Comparison of ENCODE assay signal across 8 cellular contexts in genomic region chr20:45095753-45096371, GRCh38. TPM values are rescaled to one million over a fixed set of nuclear protein-coding genes. Genes with fewer than 3 reads are reported as not detected.
DNase-seq lines count a peak whose midpoint lies in the region; ATAC-seq, FAIRE-seq and TF ChIP-seq lines count a peak whose summit lies in the region.

No MANE protein-coding gene starts in this region.

- WGBS in pancreas, 2 donors: 4 to 5% methylated on average over 7 of the region's 7 CpGs

- no peak overlapping the region for H3K4me3 Mint-ChIP-seq in activated T-helper 2 cell treated with anti-CD3 and anti-CD28 coated beads, Interferon-gamma antibody, Interleukin-2, Interleukin-4, amounts not matched to agents 10 μg/mL and 5 μg/mL and 100 μg/mL, durations not matched to agents 14 hours and 24 hours and 36 hours (ENCODE audit: low read depth)

- FAIRE-seq in pancreas (lab: Jason Lieb, UNC): no peak

- H3K4me1 ChIP-seq in Peyer's patch (peaks cover 0 to 11% (median 6%) of the 10 kb centered on the region in 4 donors), pancreas (peaks cover 0 to 4% (median 0%) of the 10 kb centered on the region in 3 donors)

- H3K9me3 Mint-ChIP-seq in activated T-helper 2 cell treated with anti-CD3 and anti-CD28 coated beads, Interferon-gamma antibody, Interleukin-2, Interleukin-4, amounts not matched to agents 10 μg/mL and 5 μg/mL and 100 μg/mL, durations not matched to agents 14 hours and 24 hours and 36 hours: no peaks in the 10 kb centered on the region

- ATAC-seq in pancreas (peak; percentile 47 to 75 (median 66)), GM18511 (IDR thresholded peaks at IDR 0.05; ENCODE audit: unreplicated experiment) (no peak), HG02981 (IDR thresholded peaks at IDR 0.05; ENCODE audit: unreplicated experiment) (no peak)

- TF ChIP-seq CTCF in HL-60 (IDR thresholded peaks at IDR 0.05; ENCODE audit: insufficient read depth, low read length): peak; percentile 79
- TF ChIP-seq CTCF in Peyer's patch (IDR thresholded peaks at IDR 0.05): peak in 5 of 6 experiments; percentile 53 to 77 (median 58)
- peak; percentile 79 for TF ChIP-seq CTCF in fibroblast of villous mesenchyme (IDR thresholded peaks at IDR 0.05; ENCODE audit: insufficient read depth, low read depth, low read length)
- TF ChIP-seq CTCF in pancreas (IDR thresholded peaks at IDR 0.05): peak; percentile 33 to 81 (median 67)

- H3K27me3 Mint-ChIP-seq in activated T-helper 2 cell treated with anti-CD3 and anti-CD28 coated beads, Interferon-gamma antibody, Interleukin-2, Interleukin-4, amounts not matched to agents 10 μg/mL and 5 μg/mL and 100 μg/mL, durations not matched to agents 14 hours and 24 hours and 36 hours (ENCODE audit: low read depth): peaks cover 35% of the 10 kb centered on the region

- H3K27ac ChIP-seq in HL-60 (replicated peaks) (no peak overlapping the region), Peyer's patch (no peak overlapping the region), pancreas (no peak overlapping the region)

- intact Hi-C loops in activated T-helper 2 cell treated with anti-CD3 and anti-CD28 coated beads, Interferon-gamma antibody, Interleukin-2, Interleukin-4, amounts not matched to agents 10 μg/mL and 5 μg/mL and 100 μg/mL, durations not matched to agents 14 hours and 24 hours and 36 hours (cut with micrococcal nuclease): loop anchor here (1.0 to 5.0 kb wide), 3 partner anchors 52 to 196 kb away; partner anchors contain the start of gene PABPC1L
- intact Hi-C loops in pancreas (cut with DNase I): loop anchor here in 1 of 3 donors (10.0 kb wide), 1 partner anchor 91 kb away; no protein-coding TSS in a partner anchor

- H3K36me3 ChIP-seq in Peyer's patch (no peaks in the 10 kb centered on the region), pancreas (no peaks in the 10 kb centered on the region)

- H3K4me3 ChIP-seq in HL-60 (replicated peaks; ENCODE audit: insufficient read depth, low read length) (no peak overlapping the region), Peyer's patch (no peak overlapping the region), fibroblast of villous mesenchyme (ENCODE audit: low read depth, low read length) (no peak overlapping the region), pancreas (no peak overlapping the region)

- H3K27me3 ChIP-seq in HL-60 (ENCODE audit: insufficient read depth, poor library complexity, severe bottlenecking) (peaks cover 13% of the 10 kb centered on the region), Peyer's patch (peaks cover 0 to 24% of the 10 kb centered on the region in 2 donors), pancreas (peaks cover 0 to 14% (median 6%) of the 10 kb centered on the region in 4 donors)

- no peak overlapping the region for H3K27ac Mint-ChIP-seq in activated T-helper 2 cell treated with anti-CD3 and anti-CD28 coated beads, Interferon-gamma antibody, Interleukin-2, Interleukin-4, amounts not matched to agents 10 μg/mL and 5 μg/mL and 100 μg/mL, durations not matched to agents 14 hours and 24 hours and 36 hours

- H3K9me3 ChIP-seq in Peyer's patch (no peaks in the 10 kb centered on the region), pancreas (no peaks in the 10 kb centered on the region)

- no peak for TF ChIP-seq POLR2A in Peyer's patch (IDR thresholded peaks at IDR 0.05)

- peaks cover 3% of the 10 kb centered on the region for H3K36me3 Mint-ChIP-seq in activated T-helper 2 cell treated with anti-CD3 and anti-CD28 coated beads, Interferon-gamma antibody, Interleukin-2, Interleukin-4, amounts not matched to agents 10 μg/mL and 5 μg/mL and 100 μg/mL, durations not matched to agents 14 hours and 24 hours and 36 hours (ENCODE audit: low read depth)

- peaks cover 4% of the 10 kb centered on the region for H3K4me1 Mint-ChIP-seq in activated T-helper 2 cell treated with anti-CD3 and anti-CD28 coated beads, Interferon-gamma antibody, Interleukin-2, Interleukin-4, amounts not matched to agents 10 μg/mL and 5 μg/mL and 100 μg/mL, durations not matched to agents 14 hours and 24 hours and 36 hours (ENCODE audit: low read depth)

- DNase-seq in COLO668 (lab: John Stamatoyannopoulos, UW; ENCODE audit: unreplicated experiment) (peak; percentile 45), HL-60 (ENCODE audit: low read depth in 1 of 2, low spot score in 1 of 2) (peak; percentile 32 to 64), Peyer's patch (peak in 2 of 3 donors; percentile 51 to 77), fibroblast of villous mesenchyme (ENCODE audit: low read depth) (peak; percentile 69), pancreas (peak in 2 of 6 donors; percentile 21 to 60)
- peak; percentile 28 for DNase-seq in activated T-helper 2 cell treated with anti-CD3 and anti-CD28 coated beads, Interferon-gamma antibody, Interleukin-2, Interleukin-4, amounts not matched to agents 10 μg/mL and 5 μg/mL and 100 μg/mL, durations not matched to agents 14 hours and 24 hours and 36 hours (ENCODE audit: low spot score)

RNA-seq across cellular contexts. Expression of gene KCNS1, which starts 5.1 kb away (rescaled TPM):
- total RNA-seq in Peyer's patch (under 1 TPM in 1 of 4 donors, not detected in 3; 0.27 TPM), fibroblast of villous mesenchyme (0.86 and 1.3 TPM in 2 replicates), pancreas (1 to 10 TPM in 1 of 6 donors, under 1 TPM in 4, not detected in 1; 0.04 to 1.3 (median 0.16) TPM)
- total RNA-seq in activated T-helper 2 cell treated with anti-CD3 and anti-CD28 coated beads, Interferon-gamma antibody, Interleukin-2, Interleukin-4, amounts not matched to agents 10 μg/mL and 5 μg/mL and 100 μg/mL, durations not matched to agents 14 hours and 24 hours and 36 hours: 0.18 and 0.21 TPM in 2 replicates
- polyA plus RNA-seq in pancreas: under 1 TPM; 0.04 to 0.05 TPM

RNA-seq across cellular contexts. Expression of gene WFDC5, which starts 19.1 kb away (rescaled TPM):
- total RNA-seq in Peyer's patch: not detected
- total RNA-seq in activated T-helper 2 cell treated with anti-CD3 and anti-CD28 coated beads, Interferon-gamma antibody, Interleukin-2, Interleukin-4, amounts not matched to agents 10 μg/mL and 5 μg/mL and 100 μg/mL, durations not matched to agents 14 hours and 24 hours and 36 hours: not detected in 2 replicates
- not detected in 2 replicates for total RNA-seq in fibroblast of villous mesenchyme
- total RNA-seq in pancreas: not detected
- polyA plus RNA-seq in pancreas: not detected

RNA-seq across cellular contexts. Expression of gene WFDC12, which starts 28.4 kb away (rescaled TPM):
- total RNA-seq in Peyer's patch (not detected), fibroblast of villous mesenchyme (not detected in 2 replicates), pancreas (not detected)
- not detected in 2 replicates for total RNA-seq in activated T-helper 2 cell treated with anti-CD3 and anti-CD28 coated beads, Interferon-gamma antibody, Interleukin-2, Interleukin-4, amounts not matched to agents 10 μg/mL and 5 μg/mL and 100 μg/mL, durations not matched to agents 14 hours and 24 hours and 36 hours
- not detected for polyA plus RNA-seq in pancreas

Comparison
In these comparisons a context has a peak if more than half of its experiments do, and no peak if none do; other contexts are left out.
1. ATAC-seq: peak in pancreas (4 of 4); none in GM18511 (single experiment) and HG02981 (single experiment).
2. Peak in every context shown above with its lines, with median percentiles within 50 percentile points of each other: CTCF ChIP-seq.